In the genomic region with DNA sequence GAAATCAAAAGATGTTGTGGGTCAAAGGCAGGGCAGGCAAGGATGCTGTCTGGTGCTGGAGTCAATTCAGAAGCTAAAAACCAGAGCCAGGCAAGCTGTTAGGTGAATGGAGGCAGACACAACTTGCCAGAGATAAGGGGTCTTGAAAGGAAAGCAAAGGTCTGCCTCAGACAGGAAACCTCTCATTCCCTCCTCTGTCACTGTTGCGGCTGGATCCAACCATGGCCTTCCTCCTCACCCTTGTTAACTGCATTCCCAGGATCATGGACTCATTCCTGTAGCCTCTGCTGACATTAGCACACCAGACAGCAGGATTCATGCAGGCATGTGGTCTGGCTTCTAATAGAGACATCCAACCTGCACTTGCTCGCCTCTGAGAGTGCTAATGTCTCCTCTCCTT, we compare ENCODE assay signal across 16 cellular contexts.
"Had no signal": no experiment of that assay in that cellular context is flagged by ENCODE, and none has a peak within 500 bp of the region (broad histone marks: within the 10 kb centered on the region; RNA-seq: fewer than 3 reads in every experiment).

No MANE protein-coding gene starts in this region.

- H3K27me3 ChIP-seq: gastrocnemius medialis, neutrophil, suprapubic skin, thyroid gland had no signal

- H3K27ac ChIP-seq: gastrocnemius medialis, lower lobe of right lung, neutrophil, suprapubic skin, thyroid gland had no signal

- H3K9me3 ChIP-seq: gastrocnemius medialis, lower lobe of right lung, neutrophil, suprapubic skin, thyroid gland had no signal

- H3K4me3 ChIP-seq: gastrocnemius medialis, lower lobe of right lung, suprapubic skin, thyroid gland had no signal

- H3K4me1 ChIP-seq: gastrocnemius medialis, lower lobe of right lung, suprapubic skin, thyroid gland had no signal

- DNase-seq: effector memory CD4-positive, alpha-beta T cell; gastrocnemius medialis; hippocampal formation; kidney glomerular epithelial cell; lower lobe of right lung; naive thymus-derived CD4-positive, alpha-beta T cell; nephron progenitor cell; posterior cingulate gyrus; small intestine; stimulated activated CD4-positive, alpha-beta T cell treated with anti-CD3 and anti-CD28 coated beads, Interleukin-12 subunit alpha, Interleukin-12 subunit beta, amount 100 ng/mL, for 4 hours; stimulated activated naive CD4-positive, alpha-beta T cell treated with Interleukin-2 at 50 U/mL for 16 hours; thyroid gland had no signal

- H3K36me3 ChIP-seq: gastrocnemius medialis, lower lobe of right lung, neutrophil, suprapubic skin, thyroid gland had no signal

- FAIRE-seq: endometrium, small intestine, urothelium cell line had no signal
